In the genomic region with DNA sequence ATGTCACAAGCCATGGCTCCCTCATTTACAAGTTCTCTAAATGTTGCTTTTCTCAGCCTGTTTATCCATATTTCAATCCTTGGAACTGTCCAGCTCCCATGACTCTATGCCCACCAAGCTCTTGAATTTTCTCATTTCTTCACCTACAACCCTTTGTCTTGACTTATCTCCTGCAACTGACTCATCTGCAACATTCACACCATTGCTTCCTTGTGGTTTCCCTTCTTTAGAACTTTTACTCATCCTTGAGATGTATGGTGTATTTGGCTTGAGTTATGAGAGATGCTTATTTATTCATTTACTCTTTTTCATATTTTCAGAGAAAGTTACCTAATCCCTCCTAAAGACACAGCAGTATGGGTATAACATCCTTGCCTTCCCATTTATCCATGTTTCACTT, we compare ENCODE assay signal across 1 cellular context.
TF ChIP-seq lines count a peak whose summit lies in the region.

No MANE protein-coding gene starts in this region.

TF ChIP-seq in IMR-90, 13 proteins besides CTCF, POLR2A, EP300 and RAD21:
- TF ChIP-seq FOS (IDR thresholded peaks at IDR 0.05; ENCODE audit: low read depth, low read length): no peak
- no peak for TF ChIP-seq MAFK (IDR thresholded peaks at IDR 0.05; ENCODE audit: low read depth, low read length)
- no peak for TF ChIP-seq CHD1 (IDR thresholded peaks at IDR 0.05; ENCODE audit: low read depth, low read length)
- no peak for TF ChIP-seq BHLHE40 (IDR thresholded peaks at IDR 0.05; ENCODE audit: low read depth, low read length)
- no peak for TF ChIP-seq RFX5 (IDR thresholded peaks at IDR 0.05; ENCODE audit: low read depth, low read length)
- no peak for TF ChIP-seq NFE2L2 (IDR thresholded peaks at IDR 0.05; ENCODE audit: low read depth, low read length)
- TF ChIP-seq SMC3 (IDR thresholded peaks at IDR 0.05; ENCODE audit: low read depth, low read length): no peak
- no peak for TF ChIP-seq MXI1 (IDR thresholded peaks at IDR 0.05; ENCODE audit: borderline replicate concordance, low read depth, low read length)
- TF ChIP-seq, protein P1, sequence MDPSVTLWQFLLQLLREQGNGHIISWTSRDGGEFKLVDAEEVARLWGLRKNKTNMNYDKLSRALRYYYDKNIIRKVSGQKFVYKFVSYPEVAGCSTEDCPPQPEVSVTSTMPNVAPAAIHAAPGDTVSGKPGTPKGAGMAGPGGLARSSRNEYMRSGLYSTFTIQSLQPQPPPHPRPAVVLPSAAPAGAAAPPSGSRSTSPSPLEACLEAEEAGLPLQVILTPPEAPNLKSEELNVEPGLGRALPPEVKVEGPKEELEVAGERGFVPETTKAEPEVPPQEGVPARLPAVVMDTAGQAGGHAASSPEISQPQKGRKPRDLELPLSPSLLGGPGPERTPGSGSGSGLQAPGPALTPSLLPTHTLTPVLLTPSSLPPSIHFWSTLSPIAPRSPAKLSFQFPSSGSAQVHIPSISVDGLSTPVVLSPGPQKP (IDR thresholded peaks at IDR 0.05; ENCODE audit: borderline replicate concordance, low read depth, low read length): no peak
- TF ChIP-seq, protein P2, sequence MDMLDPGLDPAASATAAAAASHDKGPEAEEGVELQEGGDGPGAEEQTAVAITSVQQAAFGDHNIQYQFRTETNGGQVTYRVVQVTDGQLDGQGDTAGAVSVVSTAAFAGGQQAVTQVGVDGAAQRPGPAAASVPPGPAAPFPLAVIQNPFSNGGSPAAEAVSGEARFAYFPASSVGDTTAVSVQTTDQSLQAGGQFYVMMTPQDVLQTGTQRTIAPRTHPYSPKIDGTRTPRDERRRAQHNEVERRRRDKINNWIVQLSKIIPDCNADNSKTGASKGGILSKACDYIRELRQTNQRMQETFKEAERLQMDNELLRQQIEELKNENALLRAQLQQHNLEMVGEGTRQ (IDR thresholded peaks at IDR 0.05; ENCODE audit: low read depth, low read length): no peak
TF ChIP-seq in IMR-90: peak in this region for 0.
